9 cellular contexts compared by ENCODE assay signal in the genomic region with DNA sequence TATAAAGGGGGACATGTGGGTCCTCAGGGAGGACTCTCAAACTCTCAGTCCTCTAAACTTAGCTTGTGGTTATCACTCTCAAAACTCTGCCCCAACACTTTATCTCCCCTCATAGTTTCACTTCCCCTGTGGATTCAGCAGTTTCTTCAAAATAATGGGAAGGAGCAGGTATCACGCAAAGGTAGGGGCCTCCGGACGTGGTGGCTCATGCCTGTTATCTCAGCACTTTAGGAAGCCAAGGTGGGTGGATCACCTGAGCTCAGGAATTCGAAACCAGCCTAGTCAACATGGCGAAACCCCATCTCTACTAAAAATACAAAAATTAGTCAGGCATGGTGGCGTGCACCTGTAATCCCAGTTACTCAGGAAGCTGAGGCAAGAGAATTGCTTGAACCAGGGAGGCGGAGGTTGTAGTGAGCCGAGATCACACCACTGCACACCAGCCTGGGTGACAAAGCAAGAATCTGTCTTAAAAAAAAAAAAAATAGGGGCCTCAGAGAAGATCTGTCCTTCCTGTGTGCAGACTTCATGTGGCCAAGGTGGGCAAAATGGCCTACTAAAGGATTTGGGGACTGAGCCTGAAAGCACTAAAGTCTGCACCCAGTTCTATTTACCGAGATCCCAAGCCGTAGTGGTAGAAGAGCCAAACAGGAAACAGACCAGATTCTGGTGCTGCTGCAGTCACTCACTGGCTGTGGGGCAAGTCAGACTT. TPM values are rescaled to one million over a fixed set of nuclear protein-coding genes. Genes with fewer than 3 reads are reported as not detected.
DNase-seq lines count a peak whose midpoint lies in the region; ATAC-seq and TF ChIP-seq lines count a peak whose summit lies in the region.
"Had no signal": no experiment of that assay in that cellular context is flagged by ENCODE, and none has a peak within 500 bp of the region (broad histone marks: within the 10 kb centered on the region; RNA-seq: fewer than 3 reads in every experiment).

No MANE protein-coding gene starts in this region.

- CTCF ChIA-PET in PC-9 (lab: Charles Lee), result no interaction called here

- 0 out of 2 replicates have a peak, but pooled peaks cover 3% of the 10 kb centered on the region for H3K9me2 ChIP-seq in PC-9 (ENCODE audit: insufficient read depth)

- POLR2A ChIA-PET in PC-9 (lab: Charles Lee; ENCODE audit: unreplicated experiment), result interaction anchor here (0.7 kb wide), 1 partner anchor 27 kb away, joined by 6 read pairs; no protein-coding TSS in a partner anchor

- H3K36me3 ChIP-seq in PC-9 (ENCODE audit: low read depth), result no peaks in the 10 kb centered on the region

- no peaks in the 10 kb centered on the region for H3K27me3 Mint-ChIP-seq in activated T-helper 2 cell treated with anti-CD3 and anti-CD28 coated beads, Interferon-gamma antibody, Interleukin-2, Interleukin-4, amounts not matched to agents 10 μg/mL and 5 μg/mL and 100 μg/mL, durations not matched to agents 14 hours and 24 hours and 36 hours (ENCODE audit: low read depth)

- H4K20me1 ChIP-seq in PC-9 (ENCODE audit: insufficient read depth), result no peaks in the 10 kb centered on the region

- no peaks in the 10 kb centered on the region for H3K9me3 Mint-ChIP-seq in activated T-helper 2 cell treated with anti-CD3 and anti-CD28 coated beads, Interferon-gamma antibody, Interleukin-2, Interleukin-4, amounts not matched to agents 10 μg/mL and 5 μg/mL and 100 μg/mL, durations not matched to agents 14 hours and 24 hours and 36 hours

- H3K4me1 Mint-ChIP-seq in activated T-helper 2 cell treated with anti-CD3 and anti-CD28 coated beads, Interferon-gamma antibody, Interleukin-2, Interleukin-4, amounts not matched to agents 10 μg/mL and 5 μg/mL and 100 μg/mL, durations not matched to agents 14 hours and 24 hours and 36 hours (ENCODE audit: low read depth), result peaks cover 49% of the 10 kb centered on the region

- no peaks in the 10 kb centered on the region for H3K79me2 ChIP-seq in PC-9 (ENCODE audit: low read depth)

- TF ChIP-seq CTCF in PC-9 (conservative IDR thresholded peaks at IDR 0.05), result no peak

- peak; percentile 52 for DNase-seq in Ammon's horn (ENCODE audit: low spot score)
- no peak for DNase-seq in activated T-helper 2 cell treated with anti-CD3 and anti-CD28 coated beads, Interferon-gamma antibody, Interleukin-2, Interleukin-4, amounts not matched to agents 10 μg/mL and 5 μg/mL and 100 μg/mL, durations not matched to agents 14 hours and 24 hours and 36 hours (ENCODE audit: low spot score)
- DNase-seq in DMS79 (lab: John Stamatoyannopoulos, UW), result no peak
- no peak for DNase-seq in PC-9
- no peak for DNase-seq in NCI-H1092 treated with DMSO at 0.1 percent for 48 hours (lab: John Stamatoyannopoulos, UW)
- no peak for DNase-seq in central memory CD4-positive, alpha-beta T cell

- no peaks in the 10 kb centered on the region for H3K27me3 ChIP-seq in PC-9 (ENCODE audit: insufficient read depth, low read depth)

- BruUV-seq in PC-9 (replicated peaks; lab: Mats Ljungman, UMichigan), result no TSS peak

- peaks cover 6% of the 10 kb centered on the region; the same call in 1 of the 2 replicates for H3F3A ChIP-seq in PC-9 (ENCODE audit: insufficient read depth, low read depth)

- H3K27ac ChIP-seq in PC-9, result no peak overlapping the region

- no peaks in the 10 kb centered on the region for H3K9me3 ChIP-seq in PC-9 (ENCODE audit: insufficient read depth, low read depth)

- peaks cover 12% of the 10 kb centered on the region for H3K4me1 ChIP-seq in PC-9 (replicated peaks; ENCODE audit: insufficient read depth)

- H3K4me3 Mint-ChIP-seq in activated T-helper 2 cell treated with anti-CD3 and anti-CD28 coated beads, Interferon-gamma antibody, Interleukin-2, Interleukin-4, amounts not matched to agents 10 μg/mL and 5 μg/mL and 100 μg/mL, durations not matched to agents 14 hours and 24 hours and 36 hours (ENCODE audit: low read depth), result peak overlapping the region; percentile 59

- no peak overlapping the region for H3K4me3 ChIP-seq in PC-9

- H3K27ac Mint-ChIP-seq in activated T-helper 2 cell treated with anti-CD3 and anti-CD28 coated beads, Interferon-gamma antibody, Interleukin-2, Interleukin-4, amounts not matched to agents 10 μg/mL and 5 μg/mL and 100 μg/mL, durations not matched to agents 14 hours and 24 hours and 36 hours, result peak overlapping the region; percentile 80

- ATAC-seq in GM19328 (IDR thresholded peaks at IDR 0.05; ENCODE audit: unreplicated experiment) (peak; percentile 58), HG03378 (IDR thresholded peaks at IDR 0.05; ENCODE audit: unreplicated experiment) (peak; percentile 66)
- ATAC-seq: left lobe of liver had no signal

- peaks cover 56% of the 10 kb centered on the region for H3K36me3 Mint-ChIP-seq in activated T-helper 2 cell treated with anti-CD3 and anti-CD28 coated beads, Interferon-gamma antibody, Interleukin-2, Interleukin-4, amounts not matched to agents 10 μg/mL and 5 μg/mL and 100 μg/mL, durations not matched to agents 14 hours and 24 hours and 36 hours (ENCODE audit: low read depth)

- no peak overlapping the region for H3K4me2 ChIP-seq in PC-9

- intact Hi-C loops in activated T-helper 2 cell treated with anti-CD3 and anti-CD28 coated beads, Interferon-gamma antibody, Interleukin-2, Interleukin-4, amounts not matched to agents 10 μg/mL and 5 μg/mL and 100 μg/mL, durations not matched to agents 14 hours and 24 hours and 36 hours (cut with micrococcal nuclease), result loop anchor here (2.0 to 10.0 kb wide), 3 partner anchors 20 to 304 kb away; partner anchors contain the start of genes CSAD, NPFF, TARBP2 and ZNF740
- intact Hi-C loops in PC-9 (cut with micrococcal nuclease; ENCODE audit: unreplicated experiment), result loop anchor here (10.0 kb wide), 1 partner anchor 136 kb away; no protein-coding TSS in a partner anchor

- H2AFZ ChIP-seq in PC-9, result no peak overlapping the region

RNA-seq across cellular contexts. Expression of gene ITGB7, which starts 6.4 kb away (rescaled TPM):
- 200 and 208 TPM in 2 replicates for total RNA-seq in activated T-helper 2 cell treated with anti-CD3 and anti-CD28 coated beads, Interferon-gamma antibody, Interleukin-2, Interleukin-4, amounts not matched to agents 10 μg/mL and 5 μg/mL and 100 μg/mL, durations not matched to agents 14 hours and 24 hours and 36 hours
- 2.4 and 3.3 TPM in 2 replicates for total RNA-seq in PC-9 (2021)

RNA-seq across cellular contexts. Expression of gene CSAD, which starts 19.9 kb away (rescaled TPM):
- total RNA-seq in activated T-helper 2 cell treated with anti-CD3 and anti-CD28 coated beads, Interferon-gamma antibody, Interleukin-2, Interleukin-4, amounts not matched to agents 10 μg/mL and 5 μg/mL and 100 μg/mL, durations not matched to agents 14 hours and 24 hours and 36 hours, result 20.2 TPM in 2 replicates
- total RNA-seq in PC-9 (2021), result 33.1 and 49.0 TPM in 2 replicates

RNA-seq across cellular contexts. Expression of gene ZNF740, which starts 20.1 kb away (rescaled TPM):
- 44.9 and 45.5 TPM in 2 replicates for total RNA-seq in activated T-helper 2 cell treated with anti-CD3 and anti-CD28 coated beads, Interferon-gamma antibody, Interleukin-2, Interleukin-4, amounts not matched to agents 10 μg/mL and 5 μg/mL and 100 μg/mL, durations not matched to agents 14 hours and 24 hours and 36 hours
- total RNA-seq in PC-9 (2021), result 48.3 and 65.8 TPM in 2 replicates

RNA-seq across cellular contexts. Expression of gene RARG, which starts 31.4 kb away (rescaled TPM):
- total RNA-seq in activated T-helper 2 cell treated with anti-CD3 and anti-CD28 coated beads, Interferon-gamma antibody, Interleukin-2, Interleukin-4, amounts not matched to agents 10 μg/mL and 5 μg/mL and 100 μg/mL, durations not matched to agents 14 hours and 24 hours and 36 hours, result 38.5 and 40.1 TPM in 2 replicates
- total RNA-seq in PC-9 (2021), result 118 and 124 TPM in 2 replicates

Comparison
In these comparisons a context has a peak if more than half of its experiments do, and no peak if none do; other contexts are left out.
1. RNA of gene ITGB7, which starts 6.4 kb away (total RNA-seq): 200 to 208 TPM in activated T-helper 2 cell treated with anti-CD3 and anti-CD28 coated beads, Interferon-gamma antibody, Interleukin-2, Interleukin-4, amounts not matched to agents 10 μg/mL and 5 μg/mL and 100 μg/mL, durations not matched to agents 14 hours and 24 hours and 36 hours; 2.4 to 3.3 TPM in PC-9; every median in the first group is over 10 times any median in the second.